ENCODE assay signal across 1 cellular context in the genomic region with DNA sequence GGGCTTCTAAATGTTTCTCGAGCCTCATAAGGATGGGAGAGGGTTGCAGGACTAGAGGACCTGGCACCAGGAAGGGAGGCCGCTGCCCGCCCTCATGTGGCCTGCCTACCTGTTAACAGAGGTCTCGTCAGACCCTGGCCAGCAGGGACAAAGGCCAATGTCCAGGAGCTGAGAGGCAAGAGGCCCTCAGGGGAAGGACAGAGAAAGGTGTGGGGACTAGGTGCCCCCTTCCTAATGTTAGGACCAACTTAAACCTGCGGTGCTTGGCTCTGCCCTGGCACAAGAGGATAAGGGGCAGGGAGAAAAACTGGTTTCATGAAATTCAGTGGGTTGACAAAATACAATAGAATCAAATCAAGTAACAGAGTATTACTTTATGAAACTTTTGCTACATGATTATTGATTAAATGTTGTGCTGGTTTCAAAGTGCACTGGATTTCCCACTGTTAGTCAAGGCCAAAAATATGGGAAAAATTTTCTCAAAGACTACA.
TF ChIP-seq lines count a peak whose summit lies in the region.

No MANE protein-coding gene starts in this region.

TF ChIP-seq in HepG2, 621 proteins besides CTCF, POLR2A, EP300 and RAD21 (continues in another document):
- TF ChIP-seq ZNF776 (CRISPR knock-in tag; IDR thresholded peaks at IDR 0.05) (no peak), ZFP36 (IDR thresholded peaks at IDR 0.05; ENCODE audit: borderline replicate concordance, low read depth, low read length, partially characterized antibody) (no peak), ETV6 (CRISPR knock-in tag; conservative IDR thresholded peaks at IDR 0.05) (no peak), HDAC6 (IDR thresholded peaks at IDR 0.05; ENCODE audit: low read depth, low read length) (no peak), ZNF512B (CRISPR knock-in tag; IDR thresholded peaks at IDR 0.05; ENCODE audit: borderline replicate concordance) (peak; percentile 87; the same call in 1 of the 2 replicates), E2F2 (CRISPR knock-in tag; IDR thresholded peaks at IDR 0.05; ENCODE audit: borderline replicate concordance) (no peak), TBP (CRISPR knock-in tag; IDR thresholded peaks at IDR 0.05) (no peak), NR2F2 (IDR thresholded peaks at IDR 0.05; ENCODE audit: borderline replicate concordance, low read depth) (no peak), ZNF383 (CRISPR knock-in tag; IDR thresholded peaks at IDR 0.05; ENCODE audit: borderline replicate concordance) (no peak), ZNF225 (CRISPR knock-in tag; IDR thresholded peaks at IDR 0.05) (no peak), LRRFIP1 (CRISPR knock-in tag; conservative IDR thresholded peaks at IDR 0.05) (no peak), PHB2 (IDR thresholded peaks at IDR 0.05; ENCODE audit: partially characterized antibody) (no peak), SUZ12 (IDR thresholded peaks at IDR 0.05; ENCODE audit: low read depth, low read length) (no peak), SAFB2 (CRISPR knock-in tag; IDR thresholded peaks at IDR 0.05; ENCODE audit: borderline replicate concordance, low read depth) (no peak), MEF2D (CRISPR knock-in tag; IDR thresholded peaks at IDR 0.05) (no peak), MZF1 (CRISPR knock-in tag; IDR thresholded peaks at IDR 0.05; ENCODE audit: borderline replicate concordance) (no peak), ZNF749 (CRISPR knock-in tag; IDR thresholded peaks at IDR 0.05; ENCODE audit: borderline replicate concordance) (no peak), NPAS2 (CRISPR knock-in tag; IDR thresholded peaks at IDR 0.05; ENCODE audit: borderline replicate concordance) (no peak), THAP9 (CRISPR knock-in tag; IDR thresholded peaks at IDR 0.05; ENCODE audit: borderline replicate concordance) (no peak), ZNF567 (CRISPR knock-in tag; IDR thresholded peaks at IDR 0.05; ENCODE audit: borderline replicate concordance) (no peak), ZBTB46 (CRISPR knock-in tag; IDR thresholded peaks at IDR 0.05; ENCODE audit: borderline replicate concordance) (no peak), ZNF441 (CRISPR knock-in tag; IDR thresholded peaks at IDR 0.05; ENCODE audit: borderline replicate concordance) (no peak), RORA (CRISPR knock-in tag; IDR thresholded peaks at IDR 0.05) (no peak), MLXIP (CRISPR knock-in tag; IDR thresholded peaks at IDR 0.05; ENCODE audit: borderline replicate concordance) (no peak), BRD4 (CRISPR knock-in tag; IDR thresholded peaks at IDR 0.05) (no peak), ZMYM2 (CRISPR knock-in tag; IDR thresholded peaks at IDR 0.05) (peak; percentile 53; the same call in 1 of the 2 replicates), ZNF446 (CRISPR knock-in tag; IDR thresholded peaks at IDR 0.05) (no peak), FOXO1 (CRISPR knock-in tag; IDR thresholded peaks at IDR 0.05) (no peak)
- TF ChIP-seq, protein P1, sequence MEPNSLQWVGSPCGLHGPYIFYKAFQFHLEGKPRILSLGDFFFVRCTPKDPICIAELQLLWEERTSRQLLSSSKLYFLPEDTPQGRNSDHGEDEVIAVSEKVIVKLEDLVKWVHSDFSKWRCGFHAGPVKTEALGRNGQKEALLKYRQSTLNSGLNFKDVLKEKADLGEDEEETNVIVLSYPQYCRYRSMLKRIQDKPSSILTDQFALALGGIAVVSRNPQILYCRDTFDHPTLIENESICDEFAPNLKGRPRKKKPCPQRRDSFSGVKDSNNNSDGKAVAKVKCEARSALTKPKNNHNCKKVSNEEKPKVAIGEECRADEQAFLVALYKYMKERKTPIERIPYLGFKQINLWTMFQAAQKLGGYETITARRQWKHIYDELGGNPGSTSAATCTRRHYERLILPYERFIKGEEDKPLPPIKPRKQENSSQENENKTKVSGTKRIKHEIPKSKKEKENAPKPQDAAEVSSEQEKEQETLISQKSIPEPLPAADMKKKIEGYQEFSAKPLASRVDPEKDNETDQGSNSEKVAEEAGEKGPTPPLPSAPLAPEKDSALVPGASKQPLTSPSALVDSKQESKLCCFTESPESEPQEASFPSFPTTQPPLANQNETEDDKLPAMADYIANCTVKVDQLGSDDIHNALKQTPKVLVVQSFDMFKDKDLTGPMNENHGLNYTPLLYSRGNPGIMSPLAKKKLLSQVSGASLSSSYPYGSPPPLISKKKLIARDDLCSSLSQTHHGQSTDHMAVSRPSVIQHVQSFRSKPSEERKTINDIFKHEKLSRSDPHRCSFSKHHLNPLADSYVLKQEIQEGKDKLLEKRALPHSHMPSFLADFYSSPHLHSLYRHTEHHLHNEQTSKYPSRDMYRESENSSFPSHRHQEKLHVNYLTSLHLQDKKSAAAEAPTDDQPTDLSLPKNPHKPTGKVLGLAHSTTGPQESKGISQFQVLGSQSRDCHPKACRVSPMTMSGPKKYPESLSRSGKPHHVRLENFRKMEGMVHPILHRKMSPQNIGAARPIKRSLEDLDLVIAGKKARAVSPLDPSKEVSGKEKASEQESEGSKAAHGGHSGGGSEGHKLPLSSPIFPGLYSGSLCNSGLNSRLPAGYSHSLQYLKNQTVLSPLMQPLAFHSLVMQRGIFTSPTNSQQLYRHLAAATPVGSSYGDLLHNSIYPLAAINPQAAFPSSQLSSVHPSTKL (CRISPR knock-in tag; IDR thresholded peaks at IDR 0.05) = peak; percentile 37
- TF ChIP-seq, protein P2, sequence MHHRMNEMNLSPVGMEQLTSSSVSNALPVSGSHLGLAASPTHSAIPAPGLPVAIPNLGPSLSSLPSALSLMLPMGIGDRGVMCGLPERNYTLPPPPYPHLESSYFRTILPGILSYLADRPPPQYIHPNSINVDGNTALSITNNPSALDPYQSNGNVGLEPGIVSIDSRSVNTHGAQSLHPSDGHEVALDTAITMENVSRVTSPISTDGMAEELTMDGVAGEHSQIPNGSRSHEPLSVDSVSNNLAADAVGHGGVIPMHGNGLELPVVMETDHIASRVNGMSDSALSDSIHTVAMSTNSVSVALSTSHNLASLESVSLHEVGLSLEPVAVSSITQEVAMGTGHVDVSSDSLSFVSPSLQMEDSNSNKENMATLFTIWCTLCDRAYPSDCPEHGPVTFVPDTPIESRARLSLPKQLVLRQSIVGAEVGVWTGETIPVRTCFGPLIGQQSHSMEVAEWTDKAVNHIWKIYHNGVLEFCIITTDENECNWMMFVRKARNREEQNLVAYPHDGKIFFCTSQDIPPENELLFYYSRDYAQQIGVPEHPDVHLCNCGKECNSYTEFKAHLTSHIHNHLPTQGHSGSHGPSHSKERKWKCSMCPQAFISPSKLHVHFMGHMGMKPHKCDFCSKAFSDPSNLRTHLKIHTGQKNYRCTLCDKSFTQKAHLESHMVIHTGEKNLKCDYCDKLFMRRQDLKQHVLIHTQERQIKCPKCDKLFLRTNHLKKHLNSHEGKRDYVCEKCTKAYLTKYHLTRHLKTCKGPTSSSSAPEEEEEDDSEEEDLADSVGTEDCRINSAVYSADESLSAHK (CRISPR knock-in tag; IDR thresholded peaks at IDR 0.05; ENCODE audit: borderline replicate concordance) = no peak
- TF ChIP-seq, protein P3, sequence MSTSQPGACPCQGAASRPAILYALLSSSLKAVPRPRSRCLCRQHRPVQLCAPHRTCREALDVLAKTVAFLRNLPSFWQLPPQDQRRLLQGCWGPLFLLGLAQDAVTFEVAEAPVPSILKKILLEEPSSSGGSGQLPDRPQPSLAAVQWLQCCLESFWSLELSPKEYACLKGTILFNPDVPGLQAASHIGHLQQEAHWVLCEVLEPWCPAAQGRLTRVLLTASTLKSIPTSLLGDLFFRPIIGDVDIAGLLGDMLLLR (CRISPR knock-in tag; IDR thresholded peaks at IDR 0.05) = no peak
